Comparison of ENCODE assay signal across 19 cellular contexts in genomic region chrX:39012561-39013209, GRCh38.
A peak's percentile ranks its signal among the peaks of the same experiment; 100 is the strongest.
DNase-seq lines count a peak whose midpoint lies in the region; ATAC-seq and TF ChIP-seq lines count a peak whose summit lies in the region.
"Had no signal": no experiment of that assay in that cellular context is flagged by ENCODE, and none has a peak within 500 bp of the region (broad histone marks: within the 10 kb centered on the region; RNA-seq: fewer than 3 reads in every experiment).

No MANE protein-coding gene starts in this region.

- H3K4me1 ChIP-seq in heart right ventricle: peaks cover 0 to 14% (median 0%) of the 10 kb centered on the region in 9 donors

- no peaks in the 10 kb centered on the region for H3K36me3 ChIP-seq in heart right ventricle
- H3K36me3 ChIP-seq in brain microvascular endothelial cell (replicated peaks): no peaks in the 10 kb centered on the region
- H3K36me3 ChIP-seq: BLaER1 had no signal

- H3K9me3 ChIP-seq in heart right ventricle: no peaks in the 10 kb centered on the region
- H3K9me3 ChIP-seq: BLaER1 had no signal

- WGBS in heart right ventricle, 2 donors: 19 to 21% methylated on average over 5 of the region's 5 CpGs

- H3K4me3 ChIP-seq in heart right ventricle (no peak overlapping the region), brain microvascular endothelial cell (ENCODE audit: low read depth, low read length) (no peak overlapping the region)
- H3K4me3 ChIP-seq: BLaER1 had no signal

- H3K27me3 ChIP-seq in heart right ventricle (peaks cover 0 to under 1% (median 0%) of the 10 kb centered on the region in 7 donors), brain microvascular endothelial cell (replicated peaks) (no peaks in the 10 kb centered on the region)
- H3K27me3 ChIP-seq: BLaER1 had no signal

- in situ Hi-C loops in brain microvascular endothelial cell (cut with HindIII; ENCODE audit: low pct_ligation_motif_present, low sequenced_read_pairs): no loop called here

- intact Hi-C loops in heart right ventricle (cut with DNase I) (loop anchor here in 1 of 10 donors (10.0 kb wide), 1 partner anchor 132 kb away; no protein-coding TSS in a partner anchor), sciatic nerve (cut with DNase I) (no loop called here)

- DNase-seq in GM04503 (ENCODE audit: low read depth) (peak; percentile 7), heart right ventricle (no peak), sciatic nerve (ENCODE audit: low spot score) (no peak), brain microvascular endothelial cell (no peak)
- no peak for DNase-seq in activated CD4-positive, alpha-beta T cell treated with anti-CD3 and anti-CD28 coated beads, Interleukin-2, amount 50 U/mL, for 4 hours
- DNase-seq: activated CD4-positive, alpha-beta T cell treated with anti-CD3 and anti-CD28 coated beads, Interleukin-2, amount 10 ng/mL, durations not matched to agents 24 days and 14 days; activated T-cell treated with anti-CD3 and anti-CD28 coated beads, Interleukin-2, amount 50 U/mL, for 72 hours; amniotic stem cell; foreskin melanocyte; kidney; NCI-H187; NCI-H524; retina; stimulated activated CD4-positive, alpha-beta T cell treated with anti-CD3 and anti-CD28 coated beads, Interleukin-4, amount 100 ng/mL, for 1 hour had no signal

- TF ChIP-seq CTCF in VCaP (conservative IDR thresholded peaks at IDR 0.05): no peak
- no peak for TF ChIP-seq CTCF in heart right ventricle (IDR thresholded peaks at IDR 0.05)
- no peak for TF ChIP-seq CTCF in brain microvascular endothelial cell (IDR thresholded peaks at IDR 0.05; ENCODE audit: low read depth, low read length, missing control alignments)

- ATAC-seq in heart right ventricle (peak in 5 of 8 donors; percentile 42 to 74 (median 53)), sciatic nerve (peak; percentile 79), HG03520 (IDR thresholded peaks at IDR 0.05; ENCODE audit: unreplicated experiment) (no peak), HG03159 (IDR thresholded peaks at IDR 0.05; ENCODE audit: unreplicated experiment) (no peak)
- ATAC-seq: activated T-cell treated with anti-CD3 and anti-CD28 coated beads, Interleukin-2, amount 50 U/mL, for 72 hours had no signal

- peak overlapping the region; percentile 48 for H3K27ac ChIP-seq in VCaP
- H3K27ac ChIP-seq in heart right ventricle: peak overlapping the region in 1 of 10 donors; percentile 31
- no peak overlapping the region for H3K27ac ChIP-seq in brain microvascular endothelial cell
- H3K27ac ChIP-seq: BLaER1, KMS-11 had no signal

Comparison
In these comparisons a context has a peak if more than half of its experiments do, and no peak if none do; other contexts are left out.
1. ATAC-seq: peak in heart right ventricle (5 of 8) and sciatic nerve (single experiment); none in HG03520 (single experiment) and HG03159 (single experiment).